Comparison of ENCODE assay signal across 5 cellular contexts in genomic region chr10:129920187-129920586, GRCh38. TPM values are rescaled to one million over a fixed set of nuclear protein-coding genes. Genes with fewer than 3 reads are reported as not detected.
"Had no signal": no experiment of that assay in that cellular context is flagged by ENCODE, and none has a peak within 500 bp of the region (broad histone marks: within the 10 kb centered on the region; RNA-seq: fewer than 3 reads in every experiment).

No MANE protein-coding gene starts in this region.

RNA-seq across cellular contexts. Expression of gene EBF3, which starts 43.9 kb away (rescaled TPM):
- total RNA-seq: K562, M059J, PC-3, SJSA1 had no signal
- polyA plus RNA-seq: K562, SK-N-SH had no signal
